Comparison of ENCODE assay signal across 35 cellular contexts in genomic region chr3:7172996-7173395, GRCh38.
A peak's percentile ranks its signal among the peaks of the same experiment; 100 is the strongest.
DNase-seq lines count a peak whose midpoint lies in the region; ATAC-seq lines count a peak whose summit lies in the region.
"Had no signal": no experiment of that assay in that cellular context is flagged by ENCODE, and none has a peak within 500 bp of the region (broad histone marks: within the 10 kb centered on the region; RNA-seq: fewer than 3 reads in every experiment).

No MANE protein-coding gene starts in this region.

- no peaks in the 10 kb centered on the region for H3K27me3 Mint-ChIP-seq in activated CD4-positive, alpha-beta memory T cell treated with anti-CD3 and anti-CD28 coated beads, Interleukin-2, amount 10 ng/mL, durations not matched to agents 7 days and 5 days
- H3K27me3 Mint-ChIP-seq: B cell; CD4-positive, alpha-beta memory T cell; CD4-positive, alpha-beta T cell; CD4-positive, CD25-positive, alpha-beta regulatory T cell had no signal

- POLR2A ChIA-PET in activated CD4-positive, alpha-beta memory T cell treated with anti-CD3 and anti-CD28 coated beads, Interleukin-2, amount 10 ng/mL, durations not matched to agents 7 days and 5 days (lab: Charles Lee): no interaction called here

- H3K36me3 Mint-ChIP-seq in activated CD4-positive, alpha-beta memory T cell treated with anti-CD3 and anti-CD28 coated beads, Interleukin-2, amount 10 ng/mL, durations not matched to agents 7 days and 5 days (ENCODE audit: low read depth): no peaks in the 10 kb centered on the region
- H3K36me3 Mint-ChIP-seq: CD14-positive monocyte; CD4-positive, alpha-beta memory T cell; CD4-positive, CD25-positive, alpha-beta regulatory T cell; CD8-positive, alpha-beta memory T cell; CD8-positive, alpha-beta T cell had no signal

- WGBS in urinary bladder: 83% methylated on average over 4 of the region's 4 CpGs

- H3K36me3 ChIP-seq in urinary bladder (ENCODE audit: insufficient read depth): no peaks in the 10 kb centered on the region
- no peaks in the 10 kb centered on the region for H3K36me3 ChIP-seq in SJCRH30
- H3K36me3 ChIP-seq: BE2C; BLaER1; BLaER1 treated with 17β-estradiol and CSF1 and Interleukin-3, amounts not matched to agents 10 nM and 100 nM had no signal

- no peaks in the 10 kb centered on the region for H3K27me3 ChIP-seq in SJCRH30
- H3K27me3 ChIP-seq: BE2C; BLaER1; BLaER1 treated with 17β-estradiol and CSF1 and Interleukin-3, amounts not matched to agents 10 nM and 100 nM had no signal

- H3K4me3 Mint-ChIP-seq in activated CD4-positive, alpha-beta memory T cell treated with anti-CD3 and anti-CD28 coated beads, Interleukin-2, amount 10 ng/mL, durations not matched to agents 7 days and 5 days: no peak overlapping the region
- H3K4me3 Mint-ChIP-seq: B cell; CD14-positive monocyte; CD4-positive, alpha-beta memory T cell; CD4-positive, alpha-beta T cell; CD4-positive, CD25-positive, alpha-beta regulatory T cell; CD8-positive, alpha-beta memory T cell; CD8-positive, alpha-beta T cell had no signal

- no peak for ATAC-seq in GM18517 (IDR thresholded peaks at IDR 0.05; ENCODE audit: unreplicated experiment)
- ATAC-seq: A549; CD8-positive, alpha-beta T cell had no signal

- CTCF ChIA-PET in activated CD4-positive, alpha-beta memory T cell treated with anti-CD3 and anti-CD28 coated beads, Interleukin-2, amount 10 ng/mL, durations not matched to agents 7 days and 5 days (lab: Charles Lee): no interaction called here

- H3K4me1 ChIP-seq in urinary bladder (ENCODE audit: insufficient read depth) (no peaks in the 10 kb centered on the region), SJCRH30 (no peaks in the 10 kb centered on the region)
- H3K4me1 ChIP-seq: A549; BE2C; BLaER1; BLaER1 treated with 17β-estradiol and CSF1 and Interleukin-3, amounts not matched to agents 10 nM and 100 nM; Caco-2 had no signal

- H3K27ac ChIP-seq in urinary bladder (ENCODE audit: low read depth) (peak overlapping the region; percentile 10), SJCRH30 (no peak overlapping the region)
- H3K27ac ChIP-seq: 22Rv1; A549; BLaER1; BLaER1 treated with 17β-estradiol and CSF1 and Interleukin-3, amounts not matched to agents 10 nM and 100 nM; C4-2B had no signal

- no peaks in the 10 kb centered on the region for H3K9me3 ChIP-seq in SJCRH30 (replicated peaks)
- H3K9me3 ChIP-seq: A549; BE2C; BLaER1; BLaER1 treated with 17β-estradiol and CSF1 and Interleukin-3, amounts not matched to agents 10 nM and 100 nM; Caco-2 had no signal

- no peaks in the 10 kb centered on the region for H3K9me3 Mint-ChIP-seq in activated CD4-positive, alpha-beta memory T cell treated with anti-CD3 and anti-CD28 coated beads, Interleukin-2, amount 10 ng/mL, durations not matched to agents 7 days and 5 days

- H3K4me3 ChIP-seq in urinary bladder (ENCODE audit: low read depth, low read length): no peak overlapping the region
- no peak overlapping the region for H3K4me3 ChIP-seq in SJCRH30
- H3K4me3 ChIP-seq: A549; BLaER1; BLaER1 treated with 17β-estradiol and CSF1 and Interleukin-3, amounts not matched to agents 10 nM and 100 nM had no signal

- no peak overlapping the region for H3K27ac Mint-ChIP-seq in activated CD4-positive, alpha-beta memory T cell treated with anti-CD3 and anti-CD28 coated beads, Interleukin-2, amount 10 ng/mL, durations not matched to agents 7 days and 5 days
- H3K27ac Mint-ChIP-seq: B cell; CD14-positive monocyte; CD4-positive, alpha-beta memory T cell; CD4-positive, alpha-beta T cell; CD4-positive, CD25-positive, alpha-beta regulatory T cell; CD8-positive, alpha-beta memory T cell; CD8-positive, alpha-beta T cell had no signal

- no peaks in the 10 kb centered on the region for H3K4me1 Mint-ChIP-seq in activated CD4-positive, alpha-beta memory T cell treated with anti-CD3 and anti-CD28 coated beads, Interleukin-2, amount 10 ng/mL, durations not matched to agents 7 days and 5 days
- H3K4me1 Mint-ChIP-seq: B cell; CD14-positive monocyte; CD4-positive, alpha-beta memory T cell; CD4-positive, CD25-positive, alpha-beta regulatory T cell; CD8-positive, alpha-beta memory T cell had no signal

- DNase-seq in astrocyte of the hippocampus (ENCODE audit: low read depth, low spot score): peak; percentile 3
- DNase-seq in kidney tubule cell (ENCODE audit: low spot score): peak; percentile 52
- peak; percentile 51 for DNase-seq in renal cortical epithelial cell (ENCODE audit: low read depth)
- no peak for DNase-seq in GM19238 (ENCODE audit: insufficient read length, low spot score)
- no peak for DNase-seq in SJCRH30
- DNase-seq in activated CD4-positive, alpha-beta memory T cell treated with anti-CD3 and anti-CD28 coated beads, Interleukin-2, amount 10 ng/mL, durations not matched to agents 7 days and 5 days: no peak
- DNase-seq: 8988T; ACHN; AML-193; BE2C; C1 segment of cervical spinal cord; Caco-2; Calu3; CD4-positive, alpha-beta memory T cell; CD4-positive, alpha-beta T cell; CD4-positive, CD25-positive, alpha-beta regulatory T cell; CD8-positive, alpha-beta memory T cell; CD8-positive, alpha-beta T cell; COR-L47; DMS 273 treated with DMSO at 0.1 percent for 48 hours; DMS153; DMS53; DMS79; DMS79 treated with DMSO at 0.1 percent for 48 hours; DND-41; EL had no signal

Comparison
In these comparisons a context has a peak if more than half of its experiments do, and no peak if none do; other contexts are left out.
1. DNase-seq: peak in astrocyte of the hippocampus (single experiment), kidney tubule cell (single experiment) and renal cortical epithelial cell (single experiment); none in GM19238 (single experiment), SJCRH30 (0 of 2) and activated CD4-positive, alpha-beta memory T cell treated with anti-CD3 and anti-CD28 coated beads, Interleukin-2, amount 10 ng/mL, durations not matched to agents 7 days and 5 days (single experiment).